11 cellular contexts compared by ENCODE assay signal in genomic region chr10:132363921-132364593, GRCh38. TPM values are rescaled to one million over a fixed set of nuclear protein-coding genes. Genes with fewer than 3 reads are reported as not detected.
A peak's percentile ranks its signal among the peaks of the same experiment; 100 is the strongest.
DNase-seq lines count a peak whose midpoint lies in the region; TF ChIP-seq lines count a peak whose summit lies in the region.
"Had no signal": no experiment of that assay in that cellular context is flagged by ENCODE, and none has a peak within 500 bp of the region (broad histone marks: within the 10 kb centered on the region; RNA-seq: fewer than 3 reads in every experiment).

No MANE protein-coding gene starts in this region.

- DNase-seq in NCI-H748 (lab: John Stamatoyannopoulos, UW; ENCODE audit: unreplicated experiment) (peak; percentile 22), NCI-H748 treated with DMSO at 0.1 percent for 48 hours (lab: John Stamatoyannopoulos, UW) (no peak), SK-N-DZ (ENCODE audit: low spot score) (peak; percentile 63), fibroblast of pulmonary artery (ENCODE audit: low read depth) (peak; percentile 7), putamen (ENCODE audit: low spot score) (peak; percentile 33), SIG-M5 treated with dmso at 0.1 percent for 504 hours (lab: John Stamatoyannopoulos, UW; ENCODE audit: unreplicated experiment) (no peak), NCI-H446 (lab: John Stamatoyannopoulos, UW) (no peak), NCI-H2081 (lab: John Stamatoyannopoulos, UW) (no peak)
- DNase-seq: colonic mucosa had no signal

- no peak for TF ChIP-seq CTCF in fibroblast of pulmonary artery (IDR thresholded peaks at IDR 0.05; ENCODE audit: low read length, missing control alignments)

- no peak overlapping the region for H3K4me3 ChIP-seq in fibroblast of pulmonary artery (replicated peaks; ENCODE audit: low read depth, low read length)
- H3K4me3 ChIP-seq: colonic mucosa, ovary, Peyer's patch had no signal

RNA-seq across cellular contexts. Expression of gene LRRC27, which starts 32.1 kb away (rescaled TPM):
- polyA plus RNA-seq in SK-N-DZ (2014; cell fraction: cytosol; rRNA removed) = 6.8 and 7.5 TPM in 2 replicates
- 13.1 and 14.4 TPM in 2 replicates for polyA plus RNA-seq in SK-N-DZ (2014; cell fraction: nucleus; rRNA removed)

RNA-seq across cellular contexts. Expression of gene PWWP2B, which starts 32.9 kb away (rescaled TPM):
- polyA plus RNA-seq in SK-N-DZ (2014; cell fraction: cytosol; rRNA removed) = 12.2 and 18.0 TPM in 2 replicates
- polyA plus RNA-seq in SK-N-DZ (2014; cell fraction: nucleus; rRNA removed) = 20.1 and 20.9 TPM in 2 replicates

RNA-seq across cellular contexts. Expression of gene STK32C, which starts 56.3 kb away (rescaled TPM):
- 35.4 and 38.4 TPM in 2 replicates for polyA plus RNA-seq in SK-N-DZ (2014; cell fraction: cytosol; rRNA removed)
- 35.2 and 44.1 TPM in 2 replicates for polyA plus RNA-seq in SK-N-DZ (2014; cell fraction: nucleus; rRNA removed)

Comparison
In these comparisons a context has a peak if more than half of its experiments do, and no peak if none do; other contexts are left out.
1. DNase-seq: peak in NCI-H748 (single experiment), SK-N-DZ (single experiment), fibroblast of pulmonary artery (single experiment) and putamen (single experiment); none in NCI-H748 treated with DMSO at 0.1 percent for 48 hours (single experiment), SIG-M5 treated with dmso at 0.1 percent for 504 hours (single experiment), NCI-H446 (0 of 2) and NCI-H2081 (0 of 2).